24 cellular contexts compared by ENCODE assay signal in the genomic region with DNA sequence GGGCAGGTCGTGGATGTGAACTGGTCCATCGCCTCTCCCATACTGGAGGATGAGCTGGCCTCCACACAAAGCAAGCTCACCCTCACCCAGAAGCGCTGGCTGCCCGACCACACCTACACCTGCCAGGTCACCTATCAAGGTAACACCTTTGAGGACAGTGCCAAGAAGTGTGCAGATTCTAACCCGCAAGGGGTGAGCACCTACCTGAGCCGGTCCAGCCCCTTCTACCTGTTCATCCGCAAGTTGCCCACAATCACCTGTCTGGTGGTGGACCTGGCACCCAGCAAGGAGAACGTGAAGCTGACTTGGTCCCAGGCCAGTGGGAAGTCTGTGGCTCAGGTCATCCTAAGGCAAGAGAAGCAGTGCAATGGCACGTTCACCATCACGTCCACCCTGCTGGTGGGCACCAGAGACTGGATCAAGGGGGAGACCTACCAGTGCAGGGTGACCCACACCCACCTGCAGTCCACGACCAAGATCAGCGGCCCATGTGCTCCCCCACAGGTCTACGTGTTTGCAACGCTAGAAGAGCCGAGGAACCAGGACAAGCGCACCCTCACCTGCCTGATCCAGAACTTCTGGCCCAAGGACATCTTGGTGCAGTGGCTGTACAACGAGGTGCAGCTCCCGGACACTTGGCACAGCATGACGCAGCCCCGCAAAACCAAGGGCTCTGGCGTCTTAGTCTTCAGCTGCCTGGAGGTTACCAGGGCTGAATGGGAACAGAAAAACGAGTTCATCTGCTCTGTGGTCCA.
"Had no signal": no experiment of that assay in that cellular context is flagged by ENCODE, and none has a peak within 500 bp of the region (broad histone marks: within the 10 kb centered on the region; RNA-seq: fewer than 3 reads in every experiment).

No MANE protein-coding gene starts in this region.

- H3K4me3 Mint-ChIP-seq: activated CD4-positive, alpha-beta T cell treated with anti-CD3 and anti-CD28 coated beads, Interleukin-2, amount 10 ng/mL, durations not matched to agents 7 days and 5 days; activated CD8-positive, alpha-beta T cell treated with anti-CD3 and anti-CD28 coated beads for 36 hours; activated naive CD8-positive, alpha-beta T cell treated with anti-CD3 and anti-CD28 coated beads, Interleukin-2, amount 50 U/mL, for 24 hours; activated T-cell treated with anti-CD3 and anti-CD28 coated beads, Interleukin-2, amount 50 U/mL, for 72 hours; naive B cell; neural crest cell; T-cell had no signal

- H3K4me1 Mint-ChIP-seq: activated CD4-positive, alpha-beta T cell treated with anti-CD3 and anti-CD28 coated beads, Interleukin-2, amount 10 ng/mL, durations not matched to agents 7 days and 5 days; activated naive CD8-positive, alpha-beta T cell treated with anti-CD3 and anti-CD28 coated beads, Interleukin-2, amount 50 U/mL, for 24 hours; neural crest cell; stimulated activated naive CD8-positive, alpha-beta T cell treated with anti-CD3 and anti-CD28 coated beads, Interleukin-15, amount 100 ng/mL, for 72 hours; T-cell had no signal

- H3K9me3 ChIP-seq: body of pancreas, lower lobe of right lung, prostate gland, uterus had no signal

- H3K4me3 ChIP-seq: body of pancreas, esophagus muscularis mucosa, lower lobe of right lung, prostate gland, SK-N-MC, tibial artery, uterus had no signal

- ATAC-seq: activated CD8-positive, alpha-beta T cell treated with anti-CD3 and anti-CD28 coated beads for 36 hours; activated naive CD8-positive, alpha-beta T cell treated with anti-CD3 and anti-CD28 coated beads, Interleukin-2, amount 50 U/mL, for 24 hours; activated T-cell treated with anti-CD3 and anti-CD28 coated beads, Interleukin-2, amount 50 U/mL, for 72 hours; body of pancreas; stimulated activated naive CD8-positive, alpha-beta T cell treated with anti-CD3 and anti-CD28 coated beads, Interleukin-15, amount 100 ng/mL, for 72 hours; T-cell had no signal

- H3K27me3 ChIP-seq: body of pancreas, esophagus muscularis mucosa, tibial artery, uterus had no signal

- H3K9me3 Mint-ChIP-seq: neural crest cell had no signal

- H3K27ac ChIP-seq: body of pancreas, esophagus muscularis mucosa, lower lobe of right lung, prostate gland, SK-N-MC, tibial artery, uterus, WERI-Rb-1 had no signal

- H3K36me3 ChIP-seq: uterus had no signal

- H3K4me1 ChIP-seq: body of pancreas, esophagus muscularis mucosa, lower lobe of right lung, prostate gland, tibial artery, uterus had no signal

- H3K27ac Mint-ChIP-seq: activated CD4-positive, alpha-beta T cell treated with anti-CD3 and anti-CD28 coated beads, Interleukin-2, amount 10 ng/mL, durations not matched to agents 7 days and 5 days; activated CD8-positive, alpha-beta T cell treated with anti-CD3 and anti-CD28 coated beads for 36 hours; activated naive CD8-positive, alpha-beta T cell treated with anti-CD3 and anti-CD28 coated beads, Interleukin-2, amount 50 U/mL, for 24 hours; activated T-cell treated with anti-CD3 and anti-CD28 coated beads, Interleukin-2, amount 50 U/mL, for 72 hours; stimulated activated naive CD8-positive, alpha-beta T cell treated with anti-CD3 and anti-CD28 coated beads, Interleukin-15, amount 100 ng/mL, for 72 hours; T-cell had no signal

- DNase-seq: activated CD4-positive, alpha-beta T cell treated with anti-CD3 and anti-CD28 coated beads, Interleukin-2, amount 10 ng/mL, durations not matched to agents 7 days and 5 days; activated CD4-positive, CD25-positive, alpha-beta regulatory T cell treated with anti-CD3 and anti-CD28 coated beads, Interleukin-2, amount 50 U/mL, for 72 hours; activated CD8-positive, alpha-beta T cell treated with anti-CD3 and anti-CD28 coated beads for 36 hours; activated effector memory CD4-positive, alpha-beta T cell treated with anti-CD3 and anti-CD28 coated beads, Interleukin-2, amount 50 U/mL, for 16 hours; activated naive CD4-positive, alpha-beta T cell treated with anti-CD3 and anti-CD28 coated beads, Interleukin-2, amount 50 U/mL, for 16 hours; activated naive CD8-positive, alpha-beta T cell treated with anti-CD3 and anti-CD28 coated beads, Interleukin-2, amount 50 U/mL, for 24 hours; activated T-cell treated with anti-CD3 and anti-CD28 coated beads, Interleukin-2, amount 50 U/mL, for 72 hours; body of pancreas; caudate nucleus; effector memory CD4-positive, alpha-beta T cell; hippocampal formation; lower lobe of right lung; mesendoderm; naive B cell; stimulated activated CD4-positive, alpha-beta T cell treated with anti-CD3 and anti-CD28 coated beads, Interleukin-12 subunit alpha, Interleukin-12 subunit beta, amount 100 ng/mL, for 4 hours; stimulated activated naive CD8-positive, alpha-beta T cell treated with anti-CD3 and anti-CD28 coated beads, Interleukin-15, amount 100 ng/mL, for 72 hours; T-cell; tibial artery; uterus; WERI-Rb-1 had no signal
